Comparison of ENCODE assay signal across 11 cellular contexts in genomic region chr2:72863046-72863445, GRCh38. TPM values are rescaled to one million over a fixed set of nuclear protein-coding genes. Genes with fewer than 3 reads are reported as not detected.
A peak's percentile ranks its signal among the peaks of the same experiment; 100 is the strongest.
DNase-seq lines count a peak whose midpoint lies in the region; ATAC-seq and TF ChIP-seq lines count a peak whose summit lies in the region.
"Had no signal": no experiment of that assay in that cellular context is flagged by ENCODE, and none has a peak within 500 bp of the region (broad histone marks: within the 10 kb centered on the region; RNA-seq: fewer than 3 reads in every experiment).

No MANE protein-coding gene starts in this region.

- no peak overlapping the region for H4K91ac ChIP-seq in mesenchymal stem cell (ENCODE audit: low read length)

- H3K79me2 ChIP-seq in HCT116 (ENCODE audit: insufficient read depth, low read length): no peaks in the 10 kb centered on the region

- POLR2A ChIA-PET in HCT116 (lab: Charles Lee): interaction anchor here (0.8 kb wide), 1 partner anchor 105 kb away, joined by 3 read pairs; no protein-coding TSS in a partner anchor

- peak overlapping the region in 1 of 2 experiments; percentile 87 for H3K23ac ChIP-seq in mesenchymal stem cell (ENCODE audit: low read length in 2 of 2)

- H3K9me2 ChIP-seq in HCT116 (ENCODE audit: insufficient read depth): no peaks in the 10 kb centered on the region

- H3K4me1 ChIP-seq in BLaER1 (peaks cover 12% of the 10 kb centered on the region), HCT116 (ENCODE audit: control insufficient read depth in 1 of 2, insufficient read depth in 2 of 2, low read length in 2 of 2) (peaks cover 4 to 22% of the 10 kb centered on the region in 2 experiments; a peak in 3 of 4 replicates), adipocyte (ENCODE audit: control insufficient read depth, insufficient read depth, low read length) (peaks cover 9% of the 10 kb centered on the region), mesenchymal stem cell (ENCODE audit: control insufficient read depth, insufficient read depth, low read depth, low read length) (peaks cover 12% of the 10 kb centered on the region)

- no peak overlapping the region for H3K18ac ChIP-seq in mesenchymal stem cell (ENCODE audit: low read depth in 1 of 2, low read length in 2 of 2)

- H3K27ac ChIP-seq in BLaER1: no peak overlapping the region
- no peak overlapping the region for H3K27ac ChIP-seq in HCT116 (ENCODE audit: low read depth, low read length)
- no peak overlapping the region for H3K27ac ChIP-seq in mesenchymal stem cell (ENCODE audit: low read length, poor library complexity, severe bottlenecking)

- ATAC-seq in HCT116: peak; percentile 2; the same call in 1 of the 2 replicates
- no peak for ATAC-seq in HG02571 (IDR thresholded peaks at IDR 0.05; ENCODE audit: unreplicated experiment)
- no peak for ATAC-seq in HG03095 (IDR thresholded peaks at IDR 0.05; ENCODE audit: unreplicated experiment)

- H3K4me2 ChIP-seq in BLaER1 (peak overlapping the region; percentile 73), HCT116 (ENCODE audit: low read length) (peak overlapping the region; percentile 78), mesenchymal stem cell (ENCODE audit: low read length, poor library complexity, severe bottlenecking) (no peak overlapping the region)

- H3K9me3 ChIP-seq in BLaER1 (no peaks in the 10 kb centered on the region), HCT116 (ENCODE audit: control insufficient read depth in 1 of 2, insufficient read depth in 1 of 2, low read depth in 1 of 2, low read length in 2 of 2) (no peaks in the 10 kb centered on the region), adipocyte (ENCODE audit: control insufficient read depth, low read length) (peaks cover 3% of the 10 kb centered on the region), mesenchymal stem cell (ENCODE audit: control insufficient read depth, low read length) (no peaks in the 10 kb centered on the region)

- intact Hi-C loops in HCT116 (cut with micrococcal nuclease): no loop called here

- no peak overlapping the region for H2AK5ac ChIP-seq in mesenchymal stem cell (ENCODE audit: low read length, severe bottlenecking)

- H2BK5ac ChIP-seq in mesenchymal stem cell (ENCODE audit: low read depth, low read length, poor library complexity, severe bottlenecking): no peak overlapping the region

- H2BK120ac ChIP-seq in mesenchymal stem cell (ENCODE audit: low read depth, low read length): no peak overlapping the region

- H4K8ac ChIP-seq in mesenchymal stem cell (ENCODE audit: low read length): no peak overlapping the region

- TF ChIP-seq RAD21 in HCT116 (IDR thresholded peaks at IDR 0.05; ENCODE audit: low read depth): no peak

- RAD21 ChIA-PET in HCT116 (lab: Charles Lee; ENCODE audit: low non-redundant PET in 1 of 2, low total read pairs in 2 of 2, uncharacterized antibody in 2 of 2, unreplicated experiment in 2 of 2): interaction anchor here (0.6 to 1.1 kb wide), 2 partner anchors 24 to 314 kb away, joined by 3 read pairs; partner anchors contain the start of gene SPR (in 1 of the 2)

- TF ChIP-seq POLR2A in HCT116 (IDR thresholded peaks at IDR 0.05; ENCODE audit: borderline replicate concordance, extremely low read depth, insufficient read depth, insufficient read length): no peak

- H3K4ac ChIP-seq in mesenchymal stem cell (ENCODE audit: low read depth in 1 of 2, low read length in 2 of 2): no peak overlapping the region

- no peak overlapping the region for H2BK12ac ChIP-seq in mesenchymal stem cell (ENCODE audit: low read length in 2 of 2)

- H3K4me3 ChIP-seq in BLaER1 (no peak overlapping the region), HCT116 (replicated peaks in 1 of 2; ENCODE audit: low read depth in 1 of 2, low read length in 2 of 2) (peak overlapping the region; percentile 30 to 51), adipocyte (ENCODE audit: low read length) (peak overlapping the region; percentile 69), mesenchymal stem cell (ENCODE audit: insufficient read depth in 1 of 2, low read depth in 1 of 2, low read length in 2 of 2) (peak overlapping the region in 1 of 2 experiments; percentile 64)

- TF ChIP-seq CTCF in HCT116 (IDR thresholded peaks at IDR 0.05 in 2 of 3, conservative IDR thresholded peaks at IDR 0.05 in 1 of 3; ENCODE audit: borderline replicate concordance in 1 of 3, insufficient read depth in 1 of 3, low read depth in 2 of 3, low read length in 2 of 3): no peak

- no peaks in the 10 kb centered on the region for H4K20me1 ChIP-seq in BLaER1
- H4K20me1 ChIP-seq in HCT116 (ENCODE audit: insufficient read depth): no peaks in the 10 kb centered on the region

- peak overlapping the region; percentile 88 for H2AFZ ChIP-seq in HCT116 (ENCODE audit: low read depth, low read length, poor library complexity, severe bottlenecking)
- peak overlapping the region; percentile 36 for H2AFZ ChIP-seq in mesenchymal stem cell (ENCODE audit: low read depth, low read length)

- no peaks in the 10 kb centered on the region for H3K79me1 ChIP-seq in mesenchymal stem cell (replicated peaks; ENCODE audit: low read length, poor library complexity, severe bottlenecking)

- no peaks in the 10 kb centered on the region for H3K36me3 ChIP-seq in BLaER1
- no peaks in the 10 kb centered on the region for H3K36me3 ChIP-seq in HCT116 (ENCODE audit: control insufficient read depth in 1 of 2, insufficient read depth in 2 of 2, low read length in 2 of 2)
- H3K36me3 ChIP-seq in adipocyte (ENCODE audit: control insufficient read depth, insufficient read depth, low read length, severe bottlenecking): no peaks in the 10 kb centered on the region
- no peaks in the 10 kb centered on the region for H3K36me3 ChIP-seq in mesenchymal stem cell (ENCODE audit: control insufficient read depth in 1 of 2, insufficient read depth in 2 of 2, low read depth in 1 of 2, low read length in 2 of 2)

- H3K14ac ChIP-seq in mesenchymal stem cell (ENCODE audit: low read length in 2 of 2): peak overlapping the region in 1 of 2 experiments; percentile 23

- CTCF ChIA-PET in HCT116 (lab: Charles Lee): interaction anchor here (0.6 to 2.4 kb wide), 25 partner anchors 8 to 1563 kb away, joined by 3 to 24 read pairs (median 5); partner anchors contain the start of gene SPR

- 34% methylated on average over 11 of the region's 13 CpGs for WGBS in mesenchymal stem cell

- H3K27me3 ChIP-seq in BLaER1 (no peaks in the 10 kb centered on the region), HCT116 (ENCODE audit: insufficient read depth, low read length) (no peaks in the 10 kb centered on the region), adipocyte (replicated peaks; ENCODE audit: control insufficient read depth, insufficient read depth, low read length) (peaks cover 24% of the 10 kb centered on the region), mesenchymal stem cell (ENCODE audit: control insufficient read depth in 1 of 2, insufficient read depth in 1 of 2, low read length in 2 of 2) (peaks cover 16 to 25% of the 10 kb centered on the region in 2 experiments)

- no peak overlapping the region for H2BK15ac ChIP-seq in mesenchymal stem cell (ENCODE audit: low read depth, poor library complexity, severe bottlenecking)

- BruUV-seq in HCT116 (replicated peaks; lab: Mats Ljungman, UMichigan): no TSS peak

- H3K9ac ChIP-seq in BLaER1: no peak overlapping the region
- H3K9ac ChIP-seq in HCT116 (ENCODE audit: low read length): no peak overlapping the region
- peak overlapping the region; percentile 40 for H3K9ac ChIP-seq in adipocyte (ENCODE audit: low read length)
- H3K9ac ChIP-seq in mesenchymal stem cell (ENCODE audit: low read length): peak overlapping the region; percentile 57

- DNase-seq in HCT116 (ENCODE audit: low read depth, low spot score): no peak
- DNase-seq in adipocyte (ENCODE audit: low read depth): no peak
- DNase-seq in mesenchymal stem cell: no peak
- no peak for DNase-seq in inferior parietal cortex (ENCODE audit: extremely low spot score)
- no peak for DNase-seq in SKM-1 treated with dmso at 0.1 percent for 144 hours (lab: John Stamatoyannopoulos, UW; ENCODE audit: unreplicated experiment)
- DNase-seq: NCI-H524 treated with DMSO at 0.1 percent for 48 hours had no signal

TF ChIP-seq in HCT116, 20 proteins besides CTCF, POLR2A, EP300 and RAD21:
- TF ChIP-seq ATF3 (IDR thresholded peaks at IDR 0.05): no peak
- no peak for TF ChIP-seq ZBTB33 (IDR thresholded peaks at IDR 0.05; ENCODE audit: extremely low read depth, insufficient replicate concordance, low read length)
- no peak for TF ChIP-seq SIN3A (IDR thresholded peaks at IDR 0.05; ENCODE audit: low read depth)
- no peak for TF ChIP-seq ELF1 (IDR thresholded peaks at IDR 0.05; ENCODE audit: borderline replicate concordance, low read depth)

RNA-seq across cellular contexts. Expression of gene SPR, which starts 24.2 kb away (rescaled TPM):
- total RNA-seq in HCT116 (2021; ENCODE audit: unreplicated experiment): 66.9 TPM
- polyA plus RNA-seq in HCT116 (2012): 50.7 and 52.4 TPM in 2 replicates
- 10.7 TPM for polyA plus RNA-seq in mesenchymal stem cell (2013, experiment 1 of 2)
- 10.3 TPM for polyA plus RNA-seq in mesenchymal stem cell (2013, experiment 2 of 2)

RNA-seq across cellular contexts. Expression of gene EXOC6B, which starts 37.2 kb away (rescaled TPM):
- total RNA-seq in HCT116 (2021; ENCODE audit: unreplicated experiment): 25.4 TPM
- 11.1 and 11.2 TPM in 2 replicates for polyA plus RNA-seq in HCT116 (2012)
- polyA plus RNA-seq in mesenchymal stem cell (2013, experiment 1 of 2): 23.5 TPM
- 22.0 TPM for polyA plus RNA-seq in mesenchymal stem cell (2013, experiment 2 of 2)

RNA-seq across cellular contexts. Expression of gene EMX1, which starts 54.3 kb away (rescaled TPM):
- total RNA-seq in HCT116 (2021; ENCODE audit: unreplicated experiment): 3.1 TPM
- 0.87 and 0.98 TPM in 2 replicates for polyA plus RNA-seq in HCT116 (2012)
- not detected for polyA plus RNA-seq in mesenchymal stem cell (2013, experiment 1 of 2)
- polyA plus RNA-seq in mesenchymal stem cell (2013, experiment 2 of 2): not detected
- total RNA-seq: fibroblast of villous mesenchyme, left cardiac atrium had no signal

Comparison
In these comparisons a context has a peak if more than half of its experiments do, and no peak if none do; other contexts are left out.
1. H3K9ac ChIP-seq: peak in adipocyte (single experiment) and mesenchymal stem cell (single experiment); none in BLaER1 (single experiment) and HCT116 (single experiment).